Comparison of ENCODE assay signal across 1 cellular context in the genomic region with DNA sequence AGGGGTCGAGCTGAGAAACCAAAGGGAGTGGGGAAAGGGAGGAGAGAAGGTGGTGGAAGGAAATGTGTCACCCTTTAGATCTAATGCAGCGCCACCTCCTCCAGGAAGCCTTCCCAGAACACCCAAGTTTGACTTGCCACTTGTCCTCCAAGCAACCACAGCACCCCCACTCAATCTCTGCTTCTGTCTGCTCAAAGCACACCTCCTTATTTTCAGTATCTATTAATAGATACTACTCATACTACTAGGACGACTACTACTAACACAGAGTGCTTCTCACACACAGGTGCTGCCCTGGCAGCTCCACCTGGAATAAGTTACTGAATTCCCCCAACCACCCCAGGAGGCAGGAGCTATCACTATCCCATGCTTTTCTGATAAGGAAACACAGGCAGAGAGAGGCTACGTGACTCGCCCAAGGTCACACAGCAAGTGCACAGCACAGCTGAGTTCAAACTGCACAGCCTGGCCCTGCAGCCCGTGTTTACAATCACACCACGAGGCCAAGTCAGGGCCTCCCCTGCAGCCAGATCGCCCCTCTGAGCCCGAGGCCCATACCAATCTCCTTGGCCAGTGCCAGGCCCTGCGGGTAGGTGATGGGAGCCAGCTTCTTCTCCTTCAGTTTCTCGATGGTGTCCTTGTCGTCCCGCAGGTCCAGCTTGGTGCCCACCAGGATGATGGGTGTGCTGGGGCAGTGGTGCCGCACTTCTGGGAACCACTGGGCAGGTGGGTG.
TF ChIP-seq lines count a peak whose summit lies in the region.

No MANE protein-coding gene starts in this region.

TF ChIP-seq in GM23338, 12 proteins besides CTCF, POLR2A, EP300 and RAD21 (continued from another document):
- TF ChIP-seq, protein P1, sequence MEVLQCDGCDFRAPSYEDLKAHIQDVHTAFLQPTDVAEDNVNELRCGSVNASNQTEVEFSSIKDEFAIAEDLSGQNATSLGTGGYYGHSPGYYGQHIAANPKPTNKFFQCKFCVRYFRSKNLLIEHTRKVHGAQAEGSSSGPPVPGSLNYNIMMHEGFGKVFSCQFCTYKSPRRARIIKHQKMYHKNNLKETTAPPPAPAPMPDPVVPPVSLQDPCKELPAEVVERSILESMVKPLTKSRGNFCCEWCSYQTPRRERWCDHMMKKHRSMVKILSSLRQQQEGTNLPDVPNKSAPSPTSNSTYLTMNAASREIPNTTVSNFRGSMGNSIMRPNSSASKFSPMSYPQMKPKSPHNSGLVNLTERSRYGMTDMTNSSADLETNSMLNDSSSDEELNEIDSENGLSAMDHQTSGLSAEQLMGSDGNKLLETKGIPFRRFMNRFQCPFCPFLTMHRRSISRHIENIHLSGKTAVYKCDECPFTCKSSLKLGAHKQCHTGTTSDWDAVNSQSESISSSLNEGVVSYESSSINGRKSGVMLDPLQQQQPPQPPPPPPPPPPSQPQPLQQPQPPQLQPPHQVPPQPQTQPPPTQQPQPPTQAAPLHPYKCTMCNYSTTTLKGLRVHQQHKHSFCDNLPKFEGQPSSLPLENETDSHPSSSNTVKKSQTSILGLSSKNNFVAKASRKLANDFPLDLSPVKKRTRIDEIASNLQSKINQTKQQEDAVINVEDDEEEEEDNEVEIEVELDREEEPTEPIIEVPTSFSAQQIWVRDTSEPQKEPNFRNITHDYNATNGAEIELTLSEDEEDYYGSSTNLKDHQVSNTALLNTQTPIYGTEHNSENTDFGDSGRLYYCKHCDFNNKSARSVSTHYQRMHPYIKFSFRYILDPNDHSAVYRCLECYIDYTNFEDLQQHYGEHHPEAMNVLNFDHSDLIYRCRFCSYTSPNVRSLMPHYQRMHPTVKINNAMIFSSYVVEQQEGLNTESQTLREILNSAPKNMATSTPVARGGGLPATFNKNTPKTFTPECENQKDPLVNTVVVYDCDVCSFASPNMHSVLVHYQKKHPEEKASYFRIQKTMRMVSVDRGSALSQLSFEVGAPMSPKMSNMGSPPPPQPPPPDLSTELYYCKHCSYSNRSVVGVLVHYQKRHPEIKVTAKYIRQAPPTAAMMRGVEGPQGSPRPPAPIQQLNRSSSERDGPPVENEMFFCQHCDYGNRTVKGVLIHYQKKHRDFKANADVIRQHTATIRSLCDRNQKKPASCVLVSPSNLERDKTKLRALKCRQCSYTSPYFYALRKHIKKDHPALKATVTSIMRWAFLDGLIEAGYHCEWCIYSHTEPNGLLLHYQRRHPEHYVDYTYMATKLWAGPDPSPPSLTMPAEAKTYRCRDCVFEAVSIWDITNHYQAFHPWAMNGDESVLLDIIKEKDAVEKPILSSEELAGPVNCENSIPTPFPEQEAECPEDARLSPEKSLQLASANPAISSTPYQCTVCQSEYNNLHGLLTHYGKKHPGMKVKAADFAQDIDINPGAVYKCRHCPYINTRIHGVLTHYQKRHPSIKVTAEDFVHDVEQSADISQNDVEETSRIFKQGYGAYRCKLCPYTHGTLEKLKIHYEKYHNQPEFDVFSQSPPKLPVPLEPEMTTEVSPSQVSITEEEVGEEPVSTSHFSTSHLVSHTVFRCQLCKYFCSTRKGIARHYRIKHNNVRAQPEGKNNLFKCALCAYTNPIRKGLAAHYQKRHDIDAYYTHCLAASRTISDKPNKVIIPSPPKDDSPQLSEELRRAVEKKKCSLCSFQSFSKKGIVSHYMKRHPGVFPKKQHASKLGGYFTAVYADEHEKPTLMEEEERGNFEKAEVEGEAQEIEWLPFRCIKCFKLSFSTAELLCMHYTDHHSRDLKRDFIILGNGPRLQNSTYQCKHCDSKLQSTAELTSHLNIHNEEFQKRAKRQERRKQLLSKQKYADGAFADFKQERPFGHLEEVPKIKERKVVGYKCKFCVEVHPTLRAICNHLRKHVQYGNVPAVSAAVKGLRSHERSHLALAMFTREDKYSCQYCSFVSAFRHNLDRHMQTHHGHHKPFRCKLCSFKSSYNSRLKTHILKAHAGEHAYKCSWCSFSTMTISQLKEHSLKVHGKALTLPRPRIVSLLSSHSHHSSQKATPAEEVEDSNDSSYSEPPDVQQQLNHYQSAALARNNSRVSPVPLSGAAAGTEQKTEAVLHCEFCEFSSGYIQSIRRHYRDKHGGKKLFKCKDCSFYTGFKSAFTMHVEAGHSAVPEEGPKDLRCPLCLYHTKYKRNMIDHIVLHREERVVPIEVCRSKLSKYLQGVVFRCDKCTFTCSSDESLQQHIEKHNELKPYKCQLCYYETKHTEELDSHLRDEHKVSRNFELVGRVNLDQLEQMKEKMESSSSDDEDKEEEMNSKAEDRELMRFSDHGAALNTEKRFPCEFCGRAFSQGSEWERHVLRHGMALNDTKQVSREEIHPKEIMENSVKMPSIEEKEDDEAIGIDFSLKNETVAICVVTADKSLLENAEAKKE (CRISPR knock-in tag; IDR thresholded peaks at IDR 0.05) = no peak
